Comparison of ENCODE assay signal across 23 cellular contexts in genomic region chr11:39361557-39361956, GRCh38.
"Had no signal": no experiment of that assay in that cellular context is flagged by ENCODE, and none has a peak within 500 bp of the region (broad histone marks: within the 10 kb centered on the region; RNA-seq: fewer than 3 reads in every experiment).

No MANE protein-coding gene starts in this region.

- H3K4me3 ChIP-seq: dorsolateral prefrontal cortex, esophagus muscularis mucosa, gastrocnemius medialis, heart right ventricle, pancreas, tibial artery, upper lobe of left lung, uterus had no signal

- H3K9me3 Mint-ChIP-seq: natural killer cell; stimulated activated memory B cell treated with anti-CD40 and anti-IgM and Interleukin-4, amounts not matched to agents 10 μg/mL and 1 μg/mL and 100 μg/mL, for 72 hours; stimulated activated naive CD8-positive, alpha-beta T cell treated with anti-CD3 and anti-CD28 coated beads, Interleukin-15, Interleukin-2, amounts not matched to agents 100 ng/mL and 50 ng/mL, for 24 hours had no signal

- H3K4me1 Mint-ChIP-seq: neural crest cell; stimulated activated memory B cell treated with anti-CD40 and anti-IgM and Interleukin-4, amounts not matched to agents 10 μg/mL and 1 μg/mL and 100 μg/mL, for 72 hours had no signal

- H3K27ac Mint-ChIP-seq: natural killer cell; progenitor cell of endocrine pancreas; stimulated activated memory B cell treated with anti-CD40 and anti-IgM and Interleukin-4, amounts not matched to agents 10 μg/mL and 1 μg/mL and 100 μg/mL, for 72 hours; stimulated activated naive CD8-positive, alpha-beta T cell treated with anti-CD3 and anti-CD28 coated beads, Interleukin-15, Interleukin-2, amounts not matched to agents 100 ng/mL and 50 ng/mL, for 24 hours had no signal

- H3K4me1 ChIP-seq: esophagus muscularis mucosa, gastrocnemius medialis, heart right ventricle, pancreas, tibial artery, upper lobe of left lung, uterus had no signal

- H3K27ac ChIP-seq: dorsolateral prefrontal cortex, esophagus muscularis mucosa, gastrocnemius medialis, heart right ventricle, pancreas, tibial artery, upper lobe of left lung, uterus had no signal

- H3K27me3 ChIP-seq: dorsolateral prefrontal cortex, esophagus muscularis mucosa, gastrocnemius medialis, heart right ventricle, pancreas, tibial artery, upper lobe of left lung, uterus had no signal

- H3K36me3 ChIP-seq: esophagus muscularis mucosa, gastrocnemius medialis, heart right ventricle, pancreas, tibial artery, upper lobe of left lung, uterus had no signal

- H3K4me3 Mint-ChIP-seq: natural killer cell; neural crest cell; stimulated activated memory B cell treated with anti-CD40 and anti-IgM and Interleukin-4, amounts not matched to agents 10 μg/mL and 1 μg/mL and 100 μg/mL, for 72 hours; stimulated activated naive CD8-positive, alpha-beta T cell treated with anti-CD3 and anti-CD28 coated beads, Interleukin-15, Interleukin-2, amounts not matched to agents 100 ng/mL and 50 ng/mL, for 24 hours had no signal

- H3K9me3 ChIP-seq: esophagus muscularis mucosa, gastrocnemius medialis, pancreas, tibial artery, upper lobe of left lung, uterus had no signal

- H3K36me3 Mint-ChIP-seq: natural killer cell; stimulated activated memory B cell treated with anti-CD40 and anti-IgM and Interleukin-4, amounts not matched to agents 10 μg/mL and 1 μg/mL and 100 μg/mL, for 72 hours had no signal

- H3K27me3 Mint-ChIP-seq: progenitor cell of endocrine pancreas; stimulated activated memory B cell treated with anti-CD40 and anti-IgM and Interleukin-4, amounts not matched to agents 10 μg/mL and 1 μg/mL and 100 μg/mL, for 72 hours; stimulated activated naive CD8-positive, alpha-beta T cell treated with anti-CD3 and anti-CD28 coated beads, Interleukin-15, Interleukin-2, amounts not matched to agents 100 ng/mL and 50 ng/mL, for 24 hours had no signal

- DNase-seq: cortex of kidney; dorsolateral prefrontal cortex; effector CD8-positive, alpha-beta T cell; gastrocnemius medialis; heart right ventricle; hypothalamus; kidney glomerular epithelial cell; natural killer cell; nucleus accumbens; pancreas; right cardiac atrium; stimulated activated CD4-positive, alpha-beta T cell treated with anti-CD3 and anti-CD28 coated beads, Interleukin-4, amount 100 ng/mL, for 1 hour; stimulated activated CD8-positive, alpha-beta memory T cell treated with anti-CD3 and anti-CD28 coated beads, Interleukin-4, amount 100 ng/mL, for 48 hours; tibial artery; upper lobe of left lung; uterus had no signal

- FAIRE-seq: endometrium, islet of Langerhans, pancreas had no signal
